In the genomic region with DNA sequence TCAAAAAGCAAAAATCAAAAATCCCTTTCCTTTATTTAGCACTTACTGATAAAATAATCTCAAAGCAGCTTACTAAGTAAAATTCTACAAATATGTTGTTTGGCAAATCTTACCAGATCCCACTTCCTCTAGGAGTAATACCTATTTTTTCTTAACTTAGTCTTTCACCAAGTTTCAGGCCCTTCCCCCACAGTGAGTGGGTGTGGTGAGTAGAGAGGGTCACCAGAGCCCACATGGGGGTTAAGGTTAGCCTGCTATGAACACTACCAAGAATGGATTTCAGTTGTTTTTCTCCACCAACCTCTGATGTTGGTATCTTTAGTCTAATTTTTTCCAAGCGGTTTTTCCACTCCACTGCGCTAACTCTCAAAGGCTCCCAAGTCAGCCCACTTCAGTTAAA, we compare ENCODE assay signal across 21 cellular contexts. TPM values are rescaled to one million over a fixed set of nuclear protein-coding genes. Genes with fewer than 3 reads are reported as not detected.
DNase-seq lines count a peak whose midpoint lies in the region; ATAC-seq lines count a peak whose summit lies in the region.
"Had no signal": no experiment of that assay in that cellular context is flagged by ENCODE, and none has a peak within 500 bp of the region (broad histone marks: within the 10 kb centered on the region; RNA-seq: fewer than 3 reads in every experiment).

No MANE protein-coding gene starts in this region.

- no peaks in the 10 kb centered on the region for H3K27me3 Mint-ChIP-seq in activated CD4-positive, alpha-beta T cell treated with anti-CD3 and anti-CD28 coated beads, Interleukin-2, amount 10 ng/mL, durations not matched to agents 7 days and 5 days
- no peaks in the 10 kb centered on the region for H3K27me3 Mint-ChIP-seq in activated naive CD8-positive, alpha-beta T cell treated with anti-CD3 and anti-CD28 coated beads, Interleukin-2, amount 50 U/mL, for 24 hours
- no peaks in the 10 kb centered on the region for H3K27me3 Mint-ChIP-seq in stimulated activated naive CD8-positive, alpha-beta T cell treated with anti-CD3 and anti-CD28 coated beads, Interleukin-15, amount 100 ng/mL, for 72 hours
- H3K27me3 Mint-ChIP-seq: CD4-positive, CD25-positive, alpha-beta regulatory T cell had no signal

- peaks cover 22% of the 10 kb centered on the region for H3K4me1 Mint-ChIP-seq in activated CD4-positive, alpha-beta T cell treated with anti-CD3 and anti-CD28 coated beads, Interleukin-2, amount 10 ng/mL, durations not matched to agents 7 days and 5 days
- peaks cover 59% of the 10 kb centered on the region for H3K4me1 Mint-ChIP-seq in activated naive CD8-positive, alpha-beta T cell treated with anti-CD3 and anti-CD28 coated beads, Interleukin-2, amount 50 U/mL, for 24 hours
- peaks cover 44% of the 10 kb centered on the region for H3K4me1 Mint-ChIP-seq in stimulated activated naive CD8-positive, alpha-beta T cell treated with anti-CD3 and anti-CD28 coated beads, Interleukin-15, amount 100 ng/mL, for 72 hours

- POLR2A ChIA-PET in activated CD4-positive, alpha-beta T cell treated with anti-CD3 and anti-CD28 coated beads, Interleukin-2, amount 10 ng/mL, durations not matched to agents 7 days and 5 days (lab: Charles Lee) = no interaction called here

- peak; percentile 49 for ATAC-seq in activated naive CD8-positive, alpha-beta T cell treated with anti-CD3 and anti-CD28 coated beads, Interleukin-2, amount 50 U/mL, for 24 hours
- peak; percentile 42 for ATAC-seq in stimulated activated naive CD8-positive, alpha-beta T cell treated with anti-CD3 and anti-CD28 coated beads, Interleukin-15, amount 100 ng/mL, for 72 hours
- ATAC-seq: HCT116 had no signal

- H3K9me3 Mint-ChIP-seq in activated CD4-positive, alpha-beta T cell treated with anti-CD3 and anti-CD28 coated beads, Interleukin-2, amount 10 ng/mL, durations not matched to agents 7 days and 5 days = peaks cover 9% of the 10 kb centered on the region
- peaks cover 19% of the 10 kb centered on the region for H3K9me3 Mint-ChIP-seq in activated naive CD8-positive, alpha-beta T cell treated with anti-CD3 and anti-CD28 coated beads, Interleukin-2, amount 50 U/mL, for 24 hours
- H3K9me3 Mint-ChIP-seq in stimulated activated naive CD8-positive, alpha-beta T cell treated with anti-CD3 and anti-CD28 coated beads, Interleukin-15, amount 100 ng/mL, for 72 hours = peaks cover 8% of the 10 kb centered on the region in 2 donors

- H3K36me3 Mint-ChIP-seq in activated CD4-positive, alpha-beta T cell treated with anti-CD3 and anti-CD28 coated beads, Interleukin-2, amount 10 ng/mL, durations not matched to agents 7 days and 5 days (ENCODE audit: low read depth) = peaks cover 40% of the 10 kb centered on the region
- peaks cover 37% of the 10 kb centered on the region for H3K36me3 Mint-ChIP-seq in activated naive CD8-positive, alpha-beta T cell treated with anti-CD3 and anti-CD28 coated beads, Interleukin-2, amount 50 U/mL, for 24 hours (ENCODE audit: low read depth)

- DNase-seq in activated CD4-positive, alpha-beta T cell treated with anti-CD3 and anti-CD28 coated beads, Interleukin-2, amount 10 ng/mL, durations not matched to agents 7 days and 5 days = no peak
- DNase-seq in activated CD4-positive, alpha-beta T cell treated with anti-CD3 and anti-CD28 coated beads for 4 hours = no peak
- DNase-seq in stimulated activated CD4-positive, alpha-beta T cell treated with anti-CD3 and anti-CD28 coated beads, Interleukin-15, amount 100 ng/mL, for 24 hours = peak; percentile 17
- DNase-seq in stimulated activated CD4-positive, alpha-beta T cell treated with anti-CD3 and anti-CD28 coated beads, Interleukin-2, amount 100 ng/mL, for 48 hours = no peak
- peak; percentile 31 for DNase-seq in activated naive CD8-positive, alpha-beta T cell treated with anti-CD3 and anti-CD28 coated beads, Interleukin-2, amount 50 U/mL, for 24 hours
- peak in 1 of 2 donors; percentile 22 for DNase-seq in stimulated activated naive CD8-positive, alpha-beta T cell treated with anti-CD3 and anti-CD28 coated beads, Interleukin-15, amount 100 ng/mL, for 72 hours
- no peak for DNase-seq in activated effector memory CD4-positive, alpha-beta T cell treated with Interleukin-2 at 50 U/mL for 16 hours
- DNase-seq in SKM-1 (lab: John Stamatoyannopoulos, UW; ENCODE audit: unreplicated experiment) = no peak
- DNase-seq: CD4-positive, CD25-positive, alpha-beta regulatory T cell; DMS153; DND-41; KG1; MM.1S; NCI-H1694; NCI-H2029 treated with DMSO at 0.1 percent for 48 hours; NCI-H446 treated with DMSO at 0.1 percent for 48 hours; NCI-H526; NCI-H82; NK-92 treated with Interleukin-12 subunit alpha and Interleukin-12 subunit beta, amount 100 ng/mL, for 24 hours; SHP77 had no signal

- CTCF ChIA-PET in activated CD4-positive, alpha-beta T cell treated with anti-CD3 and anti-CD28 coated beads, Interleukin-2, amount 10 ng/mL, durations not matched to agents 7 days and 5 days (lab: Charles Lee) = no interaction called here

- no peak overlapping the region for H3K4me3 Mint-ChIP-seq in activated CD4-positive, alpha-beta T cell treated with anti-CD3 and anti-CD28 coated beads, Interleukin-2, amount 10 ng/mL, durations not matched to agents 7 days and 5 days
- H3K4me3 Mint-ChIP-seq in activated naive CD8-positive, alpha-beta T cell treated with anti-CD3 and anti-CD28 coated beads, Interleukin-2, amount 50 U/mL, for 24 hours = peak overlapping the region; percentile 8
- no peak overlapping the region for H3K4me3 Mint-ChIP-seq in stimulated activated naive CD8-positive, alpha-beta T cell treated with anti-CD3 and anti-CD28 coated beads, Interleukin-15, amount 100 ng/mL, for 72 hours

- H3K27ac Mint-ChIP-seq in activated CD4-positive, alpha-beta T cell treated with anti-CD3 and anti-CD28 coated beads, Interleukin-2, amount 10 ng/mL, durations not matched to agents 7 days and 5 days = peak overlapping the region; percentile 13
- peak overlapping the region; percentile 77 for H3K27ac Mint-ChIP-seq in activated naive CD8-positive, alpha-beta T cell treated with anti-CD3 and anti-CD28 coated beads, Interleukin-2, amount 50 U/mL, for 24 hours
- H3K27ac Mint-ChIP-seq in stimulated activated naive CD8-positive, alpha-beta T cell treated with anti-CD3 and anti-CD28 coated beads, Interleukin-15, amount 100 ng/mL, for 72 hours = peak overlapping the region in 1 of 2 donors; percentile 37

RNA-seq across cellular contexts. Expression of a gene that starts 23.2 kb away (rescaled TPM):
- total RNA-seq in activated CD4-positive, alpha-beta T cell treated with anti-CD3 and anti-CD28 coated beads, Interleukin-2, amount 10 ng/mL, durations not matched to agents 7 days and 5 days = 10 to 100 TPM; 32.8 to 33.3 TPM

RNA-seq across cellular contexts. Expression of a gene that starts 23.3 kb away (rescaled TPM):
- 1 to 10 TPM in 1 of 2 experiments, under 1 TPM in 1; 0.87 to 1.0 TPM for total RNA-seq in activated CD4-positive, alpha-beta T cell treated with anti-CD3 and anti-CD28 coated beads, Interleukin-2, amount 10 ng/mL, durations not matched to agents 7 days and 5 days
- total RNA-seq: CD4-positive, CD25-positive, alpha-beta regulatory T cell had no signal

Comparison
In these comparisons a context has a peak if more than half of its experiments do, and no peak if none do; other contexts are left out.
1. DNase-seq: peak in stimulated activated CD4-positive, alpha-beta T cell treated with anti-CD3 and anti-CD28 coated beads, Interleukin-15, amount 100 ng/mL, for 24 hours (single experiment) and activated naive CD8-positive, alpha-beta T cell treated with anti-CD3 and anti-CD28 coated beads, Interleukin-2, amount 50 U/mL, for 24 hours (single experiment); none in activated CD4-positive, alpha-beta T cell treated with anti-CD3 and anti-CD28 coated beads, Interleukin-2, amount 10 ng/mL, durations not matched to agents 7 days and 5 days (single experiment), activated CD4-positive, alpha-beta T cell treated with anti-CD3 and anti-CD28 coated beads for 4 hours (0 of 2), stimulated activated CD4-positive, alpha-beta T cell treated with anti-CD3 and anti-CD28 coated beads, Interleukin-2, amount 100 ng/mL, for 48 hours (0 of 2), activated effector memory CD4-positive, alpha-beta T cell treated with Interleukin-2 at 50 U/mL for 16 hours (single experiment) and SKM-1 (single experiment).